ENCODE assay signal across 1 cellular context in genomic region chr2:195645413-195645812, GRCh38.
TF ChIP-seq lines count a peak whose summit lies in the region.

No MANE protein-coding gene starts in this region.

TF ChIP-seq in K562, 482 proteins besides CTCF, POLR2A, EP300 and RAD21:
- no peak for TF ChIP-seq LEF1 (IDR thresholded peaks at IDR 0.05)
- TF ChIP-seq MGA (IDR thresholded peaks at IDR 0.05): no peak
- no peak for TF ChIP-seq MEIS2 (IDR thresholded peaks at IDR 0.05; ENCODE audit: partially characterized antibody)
- TF ChIP-seq CHCHD3 (CRISPR knock-in tag; IDR thresholded peaks at IDR 0.05): no peak
- no peak for TF ChIP-seq PHF21A (IDR thresholded peaks at IDR 0.05; ENCODE audit: borderline replicate concordance, low read depth)
- TF ChIP-seq PTTG1 (tag; IDR thresholded peaks at IDR 0.05; ENCODE audit: low read depth): no peak
- TF ChIP-seq MCM7 (IDR thresholded peaks at IDR 0.05): no peak
- no peak for TF ChIP-seq SOX6 (IDR thresholded peaks at IDR 0.05)
- no peak for TF ChIP-seq SMARCA5 (IDR thresholded peaks at IDR 0.05)
- TF ChIP-seq ZNF766 (CRISPR knock-in tag; conservative IDR thresholded peaks at IDR 0.05): no peak
- no peak for TF ChIP-seq ZNF780A (CRISPR knock-in tag; IDR thresholded peaks at IDR 0.05)
TF ChIP-seq in K562: peak in this region for 0.
